In genomic region chr17:60077226-60077625, GRCh38 we compare ENCODE assay signal across 8 cellular contexts. TPM values are rescaled to one million over a fixed set of nuclear protein-coding genes. Genes with fewer than 3 reads are reported as not detected.
DNase-seq lines count a peak whose midpoint lies in the region; ATAC-seq and TF ChIP-seq lines count a peak whose summit lies in the region.

No MANE protein-coding gene starts in this region.

- H3K36me3 Mint-ChIP-seq in activated CD4-positive, alpha-beta T cell treated with anti-CD3 and anti-CD28 coated beads, Interleukin-2, amount 10 ng/mL, durations not matched to agents 24 days and 14 days (ENCODE audit: low read depth) = peaks cover 18% of the 10 kb centered on the region
- H3K36me3 Mint-ChIP-seq in progenitor cell of endocrine pancreas (ENCODE audit: insufficient read depth) = peaks cover 5% of the 10 kb centered on the region

- peaks cover 4% of the 10 kb centered on the region; the same call in 1 of the 2 replicates for H4K20me1 ChIP-seq in PC-3 (ENCODE audit: low read length)

- BruUV-seq in PC-3 (replicated peaks; lab: Mats Ljungman, UMichigan) = no TSS peak

- peaks cover 38% of the 10 kb centered on the region for H3K36me3 ChIP-seq in PC-3 (ENCODE audit: low read depth, low read length)
- H3K36me3 ChIP-seq in ectodermal cell (ENCODE audit: control insufficient read depth, insufficient read depth, low read length) = peaks cover 28% of the 10 kb centered on the region

- no peaks in the 10 kb centered on the region for H3K27me3 Mint-ChIP-seq in activated CD4-positive, alpha-beta T cell treated with anti-CD3 and anti-CD28 coated beads, Interleukin-2, amount 10 ng/mL, durations not matched to agents 24 days and 14 days
- peaks cover 3% of the 10 kb centered on the region for H3K27me3 Mint-ChIP-seq in progenitor cell of endocrine pancreas

- H3K9ac ChIP-seq in PC-3 (ENCODE audit: low read length) = peak overlapping the region; percentile 86; the same call in 1 of the 2 replicates

- H3K9me3 Mint-ChIP-seq in activated CD4-positive, alpha-beta T cell treated with anti-CD3 and anti-CD28 coated beads, Interleukin-2, amount 10 ng/mL, durations not matched to agents 24 days and 14 days = no peaks in the 10 kb centered on the region
- no peaks in the 10 kb centered on the region for H3K9me3 Mint-ChIP-seq in progenitor cell of endocrine pancreas (ENCODE audit: low read depth)

- no peak overlapping the region for H3K27ac ChIP-seq in PC-3 (ENCODE audit: low read length)
- H3K27ac ChIP-seq in ectodermal cell (ENCODE audit: insufficient read depth, low read depth, low read length, poor library complexity, severe bottlenecking) = no peak overlapping the region

- POLR2A ChIA-PET in PC-3 (lab: Charles Lee; ENCODE audit: unreplicated experiment) = no interaction called here

- H3K9me3 ChIP-seq in PC-3 (ENCODE audit: low read length) = no peaks in the 10 kb centered on the region
- no peaks in the 10 kb centered on the region for H3K9me3 ChIP-seq in ectodermal cell (ENCODE audit: control insufficient read depth, low read length)

- H3K4me1 ChIP-seq in PC-3 (ENCODE audit: insufficient read depth, low read length) (peaks cover 32% of the 10 kb centered on the region), ectodermal cell (ENCODE audit: control insufficient read depth, insufficient read depth, low read length) (no peaks in the 10 kb centered on the region)

- peak overlapping the region; percentile 99 for H3K4me2 ChIP-seq in PC-3 (ENCODE audit: low read length)

- DNase-seq in activated CD4-positive, alpha-beta T cell treated with anti-CD3 and anti-CD28 coated beads, Interleukin-2, amount 10 ng/mL, durations not matched to agents 24 days and 14 days = no peak
- no peak for DNase-seq in activated CD4-positive, alpha-beta T cell treated with anti-CD3 and anti-CD28 coated beads, Interleukin-2, amount 50 U/mL, for 4 hours
- DNase-seq in PC-3 = no peak
- no peak for DNase-seq in progenitor cell of endocrine pancreas (ENCODE audit: low spot score, unreplicated experiment)
- no peak for DNase-seq in NCI-H2171 treated with DMSO at 0.1 percent for 48 hours (lab: John Stamatoyannopoulos, UW)
- DNase-seq in HT-29 (ENCODE audit: low spot score) = no peak

- H2AFZ ChIP-seq in PC-3 (ENCODE audit: low read length) = no peak overlapping the region

- ATAC-seq in PC-3 = peak; percentile 2; the same call in 1 of the 2 replicates
- ATAC-seq in GM21526 (IDR thresholded peaks at IDR 0.05; ENCODE audit: low FRiP score, unreplicated experiment) = no peak

- H3K27me3 ChIP-seq in PC-3 (ENCODE audit: low read length) (no peaks in the 10 kb centered on the region), ectodermal cell (ENCODE audit: control insufficient read depth, insufficient read depth, low read length, poor library complexity, severe bottlenecking) (no peaks in the 10 kb centered on the region)

- no peaks in the 10 kb centered on the region for H3F3A ChIP-seq in PC-3 (ENCODE audit: low read length, unreplicated experiment)

- intact Hi-C loops in activated CD4-positive, alpha-beta T cell treated with anti-CD3 and anti-CD28 coated beads, Interleukin-2, amount 10 ng/mL, durations not matched to agents 24 days and 14 days (cut with micrococcal nuclease) = loop anchor here (5.0 kb wide), 1 partner anchor 450 kb away; the partner anchor contains the start of gene APPBP2
- intact Hi-C loops in PC-3 (cut with micrococcal nuclease) = no loop called here

- H3K4me1 Mint-ChIP-seq in activated CD4-positive, alpha-beta T cell treated with anti-CD3 and anti-CD28 coated beads, Interleukin-2, amount 10 ng/mL, durations not matched to agents 24 days and 14 days = peaks cover 27% of the 10 kb centered on the region
- peaks cover 14% of the 10 kb centered on the region for H3K4me1 Mint-ChIP-seq in progenitor cell of endocrine pancreas (ENCODE audit: low read depth)

- WGBS in ectodermal cell, 2 experiments = 37 to 38% methylated on average over 1 of the region's 1 CpG

- TF ChIP-seq CTCF in PC-3 (conservative IDR thresholded peaks at IDR 0.05; ENCODE audit: low read depth, low read length) (no peak), progenitor cell of endocrine pancreas (IDR thresholded peaks at IDR 0.05; ENCODE audit: unreplicated experiment) (no peak)

- peak overlapping the region; percentile 87 for H3K4me3 Mint-ChIP-seq in activated CD4-positive, alpha-beta T cell treated with anti-CD3 and anti-CD28 coated beads, Interleukin-2, amount 10 ng/mL, durations not matched to agents 24 days and 14 days
- peak overlapping the region; percentile 85 for H3K4me3 Mint-ChIP-seq in progenitor cell of endocrine pancreas (ENCODE audit: low read depth)

- H3K27ac Mint-ChIP-seq in activated CD4-positive, alpha-beta T cell treated with anti-CD3 and anti-CD28 coated beads, Interleukin-2, amount 10 ng/mL, durations not matched to agents 24 days and 14 days = peak overlapping the region; percentile 96
- H3K27ac Mint-ChIP-seq in progenitor cell of endocrine pancreas = no peak overlapping the region

- CTCF ChIA-PET in PC-3 (lab: Charles Lee) = no interaction called here

- no peaks in the 10 kb centered on the region for H3K9me2 ChIP-seq in PC-3 (replicated peaks; ENCODE audit: low read length)

- H3K79me2 ChIP-seq in PC-3 (ENCODE audit: low read length) = peaks cover 36% of the 10 kb centered on the region

- H3K4me3 ChIP-seq in PC-3 (ENCODE audit: low read length) (peak overlapping the region; percentile 82), ectodermal cell (ENCODE audit: insufficient read depth, low read depth, low read length) (peak overlapping the region; percentile 76)

RNA-seq across cellular contexts. Expression of gene HEATR6, which starts 1.5 kb away (rescaled TPM):
- 32.4 and 33.7 TPM in 2 replicates for total RNA-seq in activated CD4-positive, alpha-beta T cell treated with anti-CD3 and anti-CD28 coated beads, Interleukin-2, amount 10 ng/mL, durations not matched to agents 24 days and 14 days
- total RNA-seq in PC-3 (2014; rRNA removed) = 24.7 and 31.6 TPM in 2 replicates
- polyA plus RNA-seq in ectodermal cell (2013, experiment 1 of 4) = 34.2 TPM
- 38.3 TPM for polyA plus RNA-seq in ectodermal cell (2013, experiment 2 of 4)
- 31.7 TPM for polyA plus RNA-seq in ectodermal cell (2013, experiment 3 of 4)
- 30.2 TPM for polyA plus RNA-seq in ectodermal cell (2013, experiment 4 of 4)
- total RNA-seq in progenitor cell of endocrine pancreas = 35.0 and 37.0 TPM in 2 replicates
- 3.8 and 4.2 TPM in 2 replicates for total RNA-seq in HT-29 (2014; rRNA removed; shearing (Covaris generic))
